In genomic region chr1:97805093-97805492, GRCh38 we compare ENCODE assay signal across 21 cellular contexts.
"Had no signal": no experiment of that assay in that cellular context is flagged by ENCODE, and none has a peak within 500 bp of the region (broad histone marks: within the 10 kb centered on the region; RNA-seq: fewer than 3 reads in every experiment).

No MANE protein-coding gene starts in this region.

- DNase-seq: IMR-90, Karpas-422, KG1, MG63, NCI-H1092, NCI-H1417 treated with DMSO at 0.1 percent for 48 hours, NCI-H187, NCI-H2029, NCI-H2081 treated with DMSO at 0.1 percent for 48 hours, NCI-H2171, NCI-H226, NCI-H446, NCI-H510A, NCI-H524 treated with DMSO at 0.1 percent for 48 hours, NCI-H774, PC-3, SHP77 treated with DMSO at 0.1 percent for 48 hours, SJCRH30 had no signal

- ATAC-seq: HepG2, Panc1, PC-3, SK-N-SH treated with all-trans-retinoic acid at 6 μM for 48 hours had no signal
